In the genomic region with DNA sequence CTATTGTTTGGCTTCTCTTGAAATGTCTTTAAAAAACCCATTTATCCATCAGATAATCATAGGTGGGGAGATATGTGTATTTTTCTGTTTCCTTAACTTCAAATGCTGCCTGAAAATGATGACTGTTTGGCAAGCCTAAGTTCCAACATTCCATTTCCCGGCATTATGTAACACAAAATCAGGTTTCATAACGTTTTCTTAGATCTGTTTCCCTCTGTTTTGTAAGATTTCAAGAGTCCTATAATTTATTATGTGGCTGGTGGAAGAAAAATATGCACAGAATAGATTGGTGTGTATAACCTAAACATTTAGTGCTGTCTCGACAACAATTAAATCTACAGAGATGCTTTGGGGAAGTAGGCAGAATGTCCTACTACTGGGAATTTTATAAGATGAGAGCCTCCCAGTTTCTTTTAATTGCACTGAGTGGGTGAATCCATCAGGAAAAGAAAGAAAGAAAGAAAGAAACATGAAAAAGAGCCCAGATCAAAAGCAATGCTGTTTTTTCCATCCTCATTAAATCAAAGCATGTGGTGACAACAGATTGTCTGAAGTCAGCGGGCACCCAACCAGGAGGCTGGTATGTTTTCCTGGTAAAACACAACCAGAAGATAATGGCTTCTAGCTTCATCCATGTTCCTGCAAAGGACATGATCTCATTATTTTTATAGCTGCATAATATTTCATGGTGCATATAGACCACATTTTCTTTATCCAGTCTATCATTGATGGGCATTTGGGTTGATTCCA, we compare ENCODE assay signal across 22 cellular contexts.
"Had no signal": no experiment of that assay in that cellular context is flagged by ENCODE, and none has a peak within 500 bp of the region (broad histone marks: within the 10 kb centered on the region; RNA-seq: fewer than 3 reads in every experiment).

No MANE protein-coding gene starts in this region.

- ATAC-seq: left colon; left ventricle myocardium superior; psoas muscle; right lobe of liver; stimulated activated memory B cell treated with anti-CD40 and anti-IgM and Interleukin-4, amounts not matched to agents 10 μg/mL and 1 μg/mL and 100 μg/mL, for 72 hours; stimulated activated naive CD8-positive, alpha-beta T cell treated with anti-CD3 and anti-CD28 coated beads, Interleukin-15, amount 100 ng/mL, for 72 hours had no signal

- H3K27ac ChIP-seq: colonic mucosa, esophagus squamous epithelium, psoas muscle, right lobe of liver, spleen, thoracic aorta, transverse colon had no signal

- H3K9me3 ChIP-seq: colonic mucosa, esophagus squamous epithelium, psoas muscle, right lobe of liver, spleen, thoracic aorta, transverse colon had no signal

- H3K9me3 Mint-ChIP-seq: nephron; stimulated activated memory B cell treated with anti-CD40 and anti-IgM and Interleukin-4, amounts not matched to agents 10 μg/mL and 1 μg/mL and 100 μg/mL, for 72 hours; stimulated activated naive CD8-positive, alpha-beta T cell treated with anti-CD3 and anti-CD28 coated beads, Interleukin-15, amount 100 ng/mL, for 72 hours had no signal

- H3K4me3 ChIP-seq: colonic mucosa, esophagus squamous epithelium, lung, psoas muscle, right lobe of liver, spleen, thoracic aorta, transverse colon had no signal

- H3K4me1 Mint-ChIP-seq: nephron; stimulated activated memory B cell treated with anti-CD40 and anti-IgM and Interleukin-4, amounts not matched to agents 10 μg/mL and 1 μg/mL and 100 μg/mL, for 72 hours; stimulated activated naive CD8-positive, alpha-beta T cell treated with anti-CD3 and anti-CD28 coated beads, Interleukin-15, amount 100 ng/mL, for 72 hours had no signal

- H3K36me3 ChIP-seq: colonic mucosa, esophagus squamous epithelium, right lobe of liver, spleen, thoracic aorta, transverse colon had no signal

- DNase-seq: cerebellar nuclear complex; colonic mucosa; dermis blood vessel endothelial cell; esophagus squamous epithelium; foreskin melanocyte; left colon; left ventricle myocardium superior; mesenchymal stem cell; midbrain; psoas muscle; retina; right lobe of liver; spleen; stimulated activated CD4-positive, alpha-beta T cell treated with anti-CD3 and anti-CD28 coated beads, Interleukin-15, amount 100 ng/mL, for 24 hours; stimulated activated CD4-positive, alpha-beta T cell treated with anti-CD3 and anti-CD28 coated beads, Interleukin-1b, Interleukin-23, amount 100 ng/mL, for 48 hours; stimulated activated CD4-positive, alpha-beta T cell treated with anti-CD3 and anti-CD28 coated beads, Interleukin-4, amount 100 ng/mL, for 24 hours; stimulated activated naive CD8-positive, alpha-beta T cell treated with anti-CD3 and anti-CD28 coated beads, Interleukin-15, amount 100 ng/mL, for 72 hours; transverse colon had no signal

- H3K4me1 ChIP-seq: colonic mucosa, esophagus squamous epithelium, psoas muscle, right lobe of liver, spleen, transverse colon had no signal

- H3K27ac Mint-ChIP-seq: nephron; stimulated activated memory B cell treated with anti-CD40 and anti-IgM and Interleukin-4, amounts not matched to agents 10 μg/mL and 1 μg/mL and 100 μg/mL, for 72 hours; stimulated activated naive CD8-positive, alpha-beta T cell treated with anti-CD3 and anti-CD28 coated beads, Interleukin-15, amount 100 ng/mL, for 72 hours had no signal

- H3K4me3 Mint-ChIP-seq: nephron; stimulated activated memory B cell treated with anti-CD40 and anti-IgM and Interleukin-4, amounts not matched to agents 10 μg/mL and 1 μg/mL and 100 μg/mL, for 72 hours; stimulated activated naive CD8-positive, alpha-beta T cell treated with anti-CD3 and anti-CD28 coated beads, Interleukin-15, amount 100 ng/mL, for 72 hours had no signal

- H3K27me3 Mint-ChIP-seq: stimulated activated memory B cell treated with anti-CD40 and anti-IgM and Interleukin-4, amounts not matched to agents 10 μg/mL and 1 μg/mL and 100 μg/mL, for 72 hours; stimulated activated naive CD8-positive, alpha-beta T cell treated with anti-CD3 and anti-CD28 coated beads, Interleukin-15, amount 100 ng/mL, for 72 hours had no signal

- H3K27me3 ChIP-seq: colonic mucosa, esophagus squamous epithelium, right lobe of liver, spleen, transverse colon had no signal

- H3K36me3 Mint-ChIP-seq: stimulated activated memory B cell treated with anti-CD40 and anti-IgM and Interleukin-4, amounts not matched to agents 10 μg/mL and 1 μg/mL and 100 μg/mL, for 72 hours had no signal
